20 cellular contexts compared by ENCODE assay signal in the genomic region with DNA sequence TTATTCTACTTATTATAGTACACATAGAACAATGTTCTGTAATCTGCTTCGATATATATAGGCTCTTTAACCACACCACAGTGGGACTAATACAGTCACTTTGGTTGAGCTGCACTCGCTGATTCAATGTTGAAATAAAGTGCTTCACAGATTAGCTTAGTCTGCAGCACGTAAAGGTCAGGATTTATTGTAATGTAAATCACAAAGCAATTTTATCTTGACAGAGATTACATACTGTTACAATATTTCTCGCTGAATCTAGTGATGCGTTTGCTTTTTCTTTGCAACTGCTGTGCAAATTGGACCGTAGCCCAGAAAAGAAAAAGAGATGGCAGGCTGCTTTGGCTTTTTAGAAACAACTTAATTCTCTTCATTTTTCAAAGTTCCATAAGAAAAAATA. TPM values are rescaled to one million over a fixed set of nuclear protein-coding genes. Genes with fewer than 3 reads are reported as not detected.
DNase-seq lines count a peak whose midpoint lies in the region; ATAC-seq, FAIRE-seq and TF ChIP-seq lines count a peak whose summit lies in the region.
"Had no signal": no experiment of that assay in that cellular context is flagged by ENCODE, and none has a peak within 500 bp of the region (broad histone marks: within the 10 kb centered on the region; RNA-seq: fewer than 3 reads in every experiment).

No MANE protein-coding gene starts in this region.

- TF ChIP-seq CTCF in HEK293 (tag by site-specific recombination; IDR thresholded peaks at IDR 0.05) (no peak), brain microvascular endothelial cell (IDR thresholded peaks at IDR 0.05; ENCODE audit: low read depth, low read length, missing control alignments) (no peak), neural cell (IDR thresholded peaks at IDR 0.05; ENCODE audit: poor library complexity, severe bottlenecking) (no peak), D721Med (IDR thresholded peaks at IDR 0.05; ENCODE audit: insufficient read depth, missing control alignments) (no peak)

- no peak overlapping the region for H3K9ac ChIP-seq in neural cell (ENCODE audit: low read length)

- POLR2A ChIA-PET in HEK293 (lab: Yijun Ruan, JAX) = no interaction called here

- peaks cover 8% of the 10 kb centered on the region for H3F3A ChIP-seq in neural cell (ENCODE audit: insufficient read depth, low read length, poor library complexity, severe bottlenecking)

- H3K9me2 ChIP-seq in neural cell (ENCODE audit: insufficient read depth, low read length) = no peaks in the 10 kb centered on the region

- FAIRE-seq in D721Med (lab: Jason Lieb, UNC) = no peak
- FAIRE-seq: GM12878 had no signal

- no peak for ATAC-seq in aorta (ENCODE audit: low FRiP score)
- no peak for ATAC-seq in HG03139 (IDR thresholded peaks at IDR 0.05; ENCODE audit: unreplicated experiment)
- ATAC-seq: effector memory CD8-positive, alpha-beta T cell; foreskin keratinocyte; GM12878; left lobe of liver had no signal

- 10 to 15% methylated on average over 6 of the region's 6 CpGs for WGBS in aorta, 2 donors

- TF ChIP-seq RAD21 in neural cell (conservative IDR thresholded peaks at IDR 0.05) = no peak

- H3K27ac ChIP-seq in HEK293 (ENCODE audit: extremely low read depth, low read depth, low read length) = no peak overlapping the region
- H3K27ac ChIP-seq in brain microvascular endothelial cell = no peak overlapping the region
- peak overlapping the region; percentile 14 for H3K27ac ChIP-seq in neural cell (ENCODE audit: low read length)
- H3K27ac ChIP-seq in aorta (ENCODE audit: low read depth in 1 of 2, low read length in 2 of 2) = no peak overlapping the region
- H3K27ac ChIP-seq: foreskin keratinocyte, skin epidermis, suprapubic skin, WERI-Rb-1 had no signal

- no peaks in the 10 kb centered on the region for H4K20me1 ChIP-seq in neural cell (ENCODE audit: insufficient read depth)

- H3K36me3 ChIP-seq in HEK293 (ENCODE audit: control insufficient read depth in 2 of 2, insufficient read depth in 1 of 2, low read length in 2 of 2) = no peaks in the 10 kb centered on the region
- no peaks in the 10 kb centered on the region for H3K36me3 ChIP-seq in brain microvascular endothelial cell (replicated peaks)
- no peaks in the 10 kb centered on the region for H3K36me3 ChIP-seq in neural cell (ENCODE audit: insufficient read depth, low read length)
- H3K36me3 ChIP-seq in aorta (ENCODE audit: control insufficient read depth in 1 of 2, insufficient read depth in 2 of 2, low read length in 1 of 2) = no peaks in the 10 kb centered on the region
- H3K36me3 ChIP-seq: suprapubic skin, WERI-Rb-1 had no signal

- no peaks in the 10 kb centered on the region for H3K9me3 ChIP-seq in HEK293 (ENCODE audit: control insufficient read depth, insufficient read depth, low read depth, low read length)
- H3K9me3 ChIP-seq in neural cell (ENCODE audit: low read length) = no peaks in the 10 kb centered on the region
- no peaks in the 10 kb centered on the region for H3K9me3 ChIP-seq in aorta (ENCODE audit: control insufficient read depth, low read length)
- H3K9me3 ChIP-seq: suprapubic skin had no signal

- H3K27me3 ChIP-seq in brain microvascular endothelial cell (replicated peaks) (no peaks in the 10 kb centered on the region), neural cell (ENCODE audit: insufficient read depth, low read depth, low read length) (no peaks in the 10 kb centered on the region), aorta (ENCODE audit: control insufficient read depth in 1 of 2, insufficient read depth in 2 of 2, low read length in 1 of 2) (no peaks in the 10 kb centered on the region)
- H3K27me3 ChIP-seq: suprapubic skin had no signal

- intact Hi-C loops in aorta (cut with DNase I) = no loop called here

- peak overlapping the region; percentile 22 for H3K4me2 ChIP-seq in neural cell (ENCODE audit: low read length)

- no peak overlapping the region for H2AFZ ChIP-seq in neural cell (ENCODE audit: low read depth, low read length)

- in situ Hi-C loops in brain microvascular endothelial cell (cut with HindIII; ENCODE audit: low pct_ligation_motif_present, low sequenced_read_pairs) = no loop called here

- H3K79me2 ChIP-seq in neural cell (replicated peaks; ENCODE audit: insufficient read depth, low read length) = no peaks in the 10 kb centered on the region

- no peak overlapping the region for H3K4me3 ChIP-seq in HEK293 (ENCODE audit: low read depth, low read length)
- no peak overlapping the region for H3K4me3 ChIP-seq in brain microvascular endothelial cell (ENCODE audit: low read depth, low read length)
- H3K4me3 ChIP-seq in neural cell (ENCODE audit: low read length) = peak overlapping the region; percentile 49
- no peak overlapping the region for H3K4me3 ChIP-seq in aorta (ENCODE audit: low read length in 2 of 2)
- H3K4me3 ChIP-seq: GM12878, skin epidermis, suprapubic skin had no signal

- CTCF ChIA-PET in HEK293 (lab: Yijun Ruan, JAX) = interaction anchor here (1.0 kb wide), 1 partner anchor 11 kb away, joined by 3 read pairs; no protein-coding TSS in a partner anchor

- peak; percentile 72 for TF ChIP-seq EP300 in neural cell (conservative IDR thresholded peaks at IDR 0.05; ENCODE audit: poor library complexity, severe bottlenecking)

- DNase-seq in NCI-H69 (lab: John Stamatoyannopoulos, UW) = peak; percentile 89
- peak; percentile 5 for DNase-seq in brain microvascular endothelial cell
- DNase-seq in aorta = no peak
- DNase-seq in D721Med (ENCODE audit: insufficient read length, low spot score) = no peak
- DNase-seq in EL = no peak
- DNase-seq: activated CD4-positive, alpha-beta memory T cell treated with anti-CD3 and anti-CD28 coated beads for 36 hours; activated T-cell treated with anti-CD3 and anti-CD28 coated beads, Interleukin-2, amount 50 U/mL, for 24 hours; effector memory CD8-positive, alpha-beta T cell; foreskin keratinocyte; GDM1; Right ventricle myocardium superior; stimulated activated CD4-positive, alpha-beta T cell treated with anti-CD3 and anti-CD28 coated beads, Interleukin-4, amount 100 ng/mL, for 1 hour; WERI-Rb-1 had no signal

- peaks cover 7% of the 10 kb centered on the region for H3K4me1 ChIP-seq in HEK293 (ENCODE audit: control insufficient read depth, insufficient read depth, low read length)
- peaks cover 0 to 4% of the 10 kb centered on the region in 2 donors for H3K4me1 ChIP-seq in aorta (ENCODE audit: control insufficient read depth in 1 of 2, insufficient read depth in 2 of 2, low read length in 2 of 2)
- H3K4me1 ChIP-seq: foreskin keratinocyte, suprapubic skin had no signal

TF ChIP-seq in HEK293, 187 proteins besides CTCF, POLR2A, EP300 and RAD21 (continues in another document):
- TF ChIP-seq FEZF1 (tag by site-specific recombination; IDR thresholded peaks at IDR 0.05) = peak; percentile 83
- TF ChIP-seq ZNF138 (tag by site-specific recombination; IDR thresholded peaks at IDR 0.05; ENCODE audit: borderline replicate concordance) = no peak
- TF ChIP-seq ZNF664 (tag by site-specific recombination; IDR thresholded peaks at IDR 0.05) = no peak
- no peak for TF ChIP-seq SETDB1 (IDR thresholded peaks at IDR 0.05; ENCODE audit: insufficient read length, low read length)
- TF ChIP-seq MZF1 (tag by site-specific recombination; IDR thresholded peaks at IDR 0.05; ENCODE audit: borderline replicate concordance) = no peak

TF ChIP-seq in neural cell, 6 proteins besides CTCF, POLR2A, EP300 and RAD21:
- TF ChIP-seq REST (IDR thresholded peaks at IDR 0.05; ENCODE audit: borderline replicate concordance) = no peak
- TF ChIP-seq POLR2AphosphoS5 (IDR thresholded peaks at IDR 0.05) = peak; percentile 67
TF ChIP-seq in neural cell: peak in this region for 1.

RNA-seq across cellular contexts. Expression of gene CETN3, which starts 52.9 kb away (rescaled TPM):
- polyA plus RNA-seq in neural cell = 87.8 and 116 TPM in 2 replicates
- 28.2 and 31.0 TPM in 2 replicates for polyA minus RNA-seq in neural cell
- 10 to 100 TPM; 15.3 to 16.9 TPM for total RNA-seq in aorta
- polyA plus RNA-seq in aorta = 10 to 100 TPM; 12.6 to 25.7 TPM

Comparison
In these comparisons a context has a peak if more than half of its experiments do, and no peak if none do; other contexts are left out.
1. DNase-seq: peak in NCI-H69 (single experiment) and brain microvascular endothelial cell (single experiment); none in aorta (0 of 2), D721Med (single experiment) and EL (single experiment).